In genomic region chr1:12208764-12209494, GRCh38 we compare ENCODE assay signal across 8 cellular contexts. TPM values are rescaled to one million over a fixed set of nuclear protein-coding genes. Genes with fewer than 3 reads are reported as not detected.
DNase-seq lines count a peak whose midpoint lies in the region; ATAC-seq and TF ChIP-seq lines count a peak whose summit lies in the region.

No MANE protein-coding gene starts in this region.

- peaks cover 56% of the 10 kb centered on the region for H3K4me1 Mint-ChIP-seq in CD4-positive, alpha-beta T cell (ENCODE audit: low read depth)
- peaks cover 25% of the 10 kb centered on the region for H3K4me1 Mint-ChIP-seq in WTC11
- H3K4me1 Mint-ChIP-seq in MCF 10A (ENCODE audit: insufficient read depth, unreplicated experiment) = no peaks in the 10 kb centered on the region

- BruUV-seq in MCF 10A (replicated peaks; lab: Mats Ljungman, UMichigan) = no TSS peak

- intact Hi-C loops in CD4-positive, alpha-beta T cell (cut with DNase I, micrococcal nuclease) = loop anchor here (1.0 to 5.0 kb wide), 3 partner anchors 31 to 85 kb away; partner anchors contain the start of gene TNFRSF1B (in 2 of the 2)
- intact Hi-C loops in MCF 10A (cut with micrococcal nuclease) = loop anchor here (1.0 to 5.0 kb wide), 2 partner anchors 85 to 302 kb away; no protein-coding TSS in a partner anchor

- H3K27me3 ChIP-seq in CD4-positive, alpha-beta T cell (ENCODE audit: control insufficient read depth, insufficient read depth, low read length) = no peaks in the 10 kb centered on the region

- no peaks in the 10 kb centered on the region for H3K9me3 Mint-ChIP-seq in CD4-positive, alpha-beta T cell
- H3K9me3 Mint-ChIP-seq in WTC11 = no peaks in the 10 kb centered on the region
- H3K9me3 Mint-ChIP-seq in MCF 10A (ENCODE audit: unreplicated experiment) = no peaks in the 10 kb centered on the region

- peak overlapping the region; percentile 83 for H3K27ac Mint-ChIP-seq in CD4-positive, alpha-beta T cell
- H3K27ac Mint-ChIP-seq in WTC11 (no peak overlapping the region), MCF 10A (ENCODE audit: low read depth, unreplicated experiment) (no peak overlapping the region)

- DNase-seq in CD4-positive, alpha-beta T cell = peak; percentile 75 to 93 (median 84)
- DNase-seq in NCI-H2196 treated with DMSO at 0.1 percent for 48 hours (lab: John Stamatoyannopoulos, UW; ENCODE audit: unreplicated experiment) (peak; percentile 42), WTC11 (ENCODE audit: low spot score) (peak; percentile 95), MCF 10A (ENCODE audit: unreplicated experiment) (peak; percentile 86), iris pigment epithelial cell (ENCODE audit: low read depth) (peak; percentile 61)
- DNase-seq in stimulated activated CD4-positive, alpha-beta T cell treated with anti-CD3 and anti-CD28 coated beads, Interleukin-15, amount 100 ng/mL, for 48 hours (ENCODE audit: low read depth in 2 of 2) = peak; percentile 70 to 79

- TF ChIP-seq CTCF in CD4-positive, alpha-beta T cell (IDR thresholded peaks at IDR 0.05) = peak; percentile 96
- TF ChIP-seq CTCF in WTC11 (IDR thresholded peaks at IDR 0.05) = peak; percentile 93
- peak; percentile 91 for TF ChIP-seq CTCF in MCF 10A (IDR thresholded peaks at IDR 0.05; ENCODE audit: unreplicated experiment)

- peak; percentile 73 for ATAC-seq in CD4-positive, alpha-beta T cell (ENCODE audit: poor library complexity)
- ATAC-seq in GM21576 (IDR thresholded peaks at IDR 0.05; ENCODE audit: unreplicated experiment) = peak; percentile 39
- ATAC-seq in WTC11 = peak; percentile 92
- ATAC-seq in GM18873 (IDR thresholded peaks at IDR 0.05; ENCODE audit: low FRiP score, unreplicated experiment) = no peak

- peak overlapping the region; percentile 29 for H3K27ac ChIP-seq in CD4-positive, alpha-beta T cell (ENCODE audit: low read depth, low read length)

- H3K9me3 ChIP-seq in CD4-positive, alpha-beta T cell (ENCODE audit: control insufficient read depth, low read length) = no peaks in the 10 kb centered on the region

- CTCF ChIA-PET in CD4-positive, alpha-beta T cell (lab: Charles Lee) = interaction anchor here (0.6 to 12.0 kb wide), 7 partner anchors 18 to 91 kb away, joined by 3 to 142 read pairs (median 3); no protein-coding TSS in a partner anchor
- CTCF ChIA-PET in WTC11 (lab: Charles Lee) = interaction anchor here (0.5 to 17.1 kb wide), 15 partner anchors 9 to 130 kb away, joined by 3 to 325 read pairs (median 4); partner anchors contain the start of gene TNFRSF1B
- CTCF ChIA-PET in MCF 10A (lab: Yijun Ruan, JAX) = interaction anchor here (0.5 to 11.5 kb wide), 26 partner anchors 10 to 1634 kb away, joined by 3 to 316 read pairs (median 4); no protein-coding TSS in a partner anchor

- peaks cover 22% of the 10 kb centered on the region for H3K36me3 Mint-ChIP-seq in CD4-positive, alpha-beta T cell (ENCODE audit: low read depth)
- H3K36me3 Mint-ChIP-seq in WTC11 = no peaks in the 10 kb centered on the region
- H3K36me3 Mint-ChIP-seq in MCF 10A (ENCODE audit: insufficient read depth, unreplicated experiment) = no peaks in the 10 kb centered on the region

- POLR2A ChIA-PET in CD4-positive, alpha-beta T cell (lab: Charles Lee) = interaction anchor here (0.8 to 5.9 kb wide), 7 partner anchors 21 to 190 kb away, joined by 3 to 68 read pairs (median 5); partner anchors contain the start of genes MIIP and VPS13D
- POLR2A ChIA-PET in WTC11 (lab: Charles Lee) (no interaction called here), MCF 10A (lab: Yijun Ruan, JAX) (interaction anchor here (0.9 kb wide), 1 partner anchor 73 kb away, joined by 3 read pairs; no protein-coding TSS in a partner anchor)

- no peaks in the 10 kb centered on the region for H3K27me3 Mint-ChIP-seq in CD4-positive, alpha-beta T cell
- peaks cover 3% of the 10 kb centered on the region; the same call in 1 of the 2 replicates for H3K27me3 Mint-ChIP-seq in WTC11 (ENCODE audit: low read depth)
- H3K27me3 Mint-ChIP-seq in MCF 10A (ENCODE audit: insufficient read depth, unreplicated experiment) = peaks cover 22% of the 10 kb centered on the region

- peak overlapping the region; percentile 21 for H3K4me3 Mint-ChIP-seq in CD4-positive, alpha-beta T cell
- H3K4me3 Mint-ChIP-seq in WTC11 = no peak overlapping the region
- no peak overlapping the region for H3K4me3 Mint-ChIP-seq in MCF 10A (ENCODE audit: unreplicated experiment)

TF ChIP-seq in WTC11, 78 proteins besides CTCF, POLR2A, EP300 and RAD21:
- TF ChIP-seq TEAD1 (CRISPR knock-in tag; IDR thresholded peaks at IDR 0.05) (0 out of 2 replicates have a peak, but pooled peaks have one; percentile 21), ZNF121 (CRISPR knock-in tag; IDR thresholded peaks at IDR 0.05) (peak; percentile 99), TP53 (CRISPR knock-in tag; IDR thresholded peaks at IDR 0.05) (no peak)
TF ChIP-seq in WTC11: peak in this region for 2.

RNA-seq across cellular contexts. Expression of gene VPS13D, which starts 20.9 kb away (rescaled TPM):
- 10 to 100 TPM; 63.0 to 67.3 TPM for total RNA-seq in CD4-positive, alpha-beta T cell
- total RNA-seq in WTC11 (2021) (22.1 to 29.0 TPM (median 27.5 TPM) in 3 replicates), MCF 10A (2022) (36.5 and 39.3 TPM in 2 replicates)

RNA-seq across cellular contexts. Expression of gene TNFRSF1B, which starts 42.1 kb away (rescaled TPM):
- 10 to 100 TPM; 61.9 to 62.6 TPM for total RNA-seq in CD4-positive, alpha-beta T cell
- total RNA-seq in WTC11 (2021) (1.6 to 2.7 TPM (median 2.1 TPM) in 3 replicates), MCF 10A (2022) (0.22 TPM in 1 of 2 replicates, not detected in the other)

Comparison
In these comparisons a context has a peak if more than half of its experiments do, and no peak if none do; other contexts are left out.
1. DNase-seq: peak in every context shown above with its lines; median percentile 95 in WTC11; 86 in MCF 10A; 84 in CD4-positive, alpha-beta T cell; 74 in stimulated activated CD4-positive, alpha-beta T cell treated with anti-CD3 and anti-CD28 coated beads, Interleukin-15, amount 100 ng/mL, for 48 hours; 61 in iris pigment epithelial cell; 42 in NCI-H2196 treated with DMSO at 0.1 percent for 48 hours.
2. RNA of gene TNFRSF1B, which starts 42.1 kb away (total RNA-seq): 61.9 to 62.6 TPM in CD4-positive, alpha-beta T cell; 1.6 to 2.7 TPM in WTC11 and 0.22 TPM in MCF 10A; every median in the first group is over 10 times any median in the second.
3. Peak in every context shown above with its lines, with median percentiles within 50 percentile points of each other: CTCF ChIP-seq.